33 cellular contexts compared by ENCODE assay signal in genomic region chr5:73480500-73480899, GRCh38. TPM values are rescaled to one million over a fixed set of nuclear protein-coding genes. Genes with fewer than 3 reads are reported as not detected.
"Had no signal": no experiment of that assay in that cellular context is flagged by ENCODE, and none has a peak within 500 bp of the region (broad histone marks: within the 10 kb centered on the region; RNA-seq: fewer than 3 reads in every experiment).

No MANE protein-coding gene starts in this region.

- FAIRE-seq: colon, endometrium had no signal

- H3K9me3 ChIP-seq: adrenal gland, body of pancreas, esophagus squamous epithelium, gastroesophageal sphincter, heart right ventricle had no signal

- H3K4me3 ChIP-seq: adrenal gland, body of pancreas, esophagus squamous epithelium, gastroesophageal sphincter, heart right ventricle had no signal

- H3K36me3 ChIP-seq: adrenal gland, esophagus squamous epithelium, gastroesophageal sphincter, heart right ventricle, WERI-Rb-1 had no signal

- H3K27me3 ChIP-seq: adrenal gland, body of pancreas, gastroesophageal sphincter had no signal

- H3K4me3 Mint-ChIP-seq: activated B cell treated with CpG ODN at 0.5 μM for 24 hours; activated CD8-positive, alpha-beta T cell treated with anti-CD3 and anti-CD28 coated beads for 36 hours; activated naive CD4-positive, alpha-beta T cell treated with anti-CD3 and anti-CD28 coated beads for 36 hours; activated naive CD4-positive, alpha-beta T cell treated with anti-CD3 and anti-CD28 coated beads, Interleukin-2, amount 50 U/mL, for 24 hours; activated naive CD8-positive, alpha-beta T cell treated with anti-CD3 and anti-CD28 coated beads for 36 hours; activated naive CD8-positive, alpha-beta T cell treated with anti-CD3 and anti-CD28 coated beads, Interleukin-2, amount 50 U/mL, for 24 hours; activated T-helper 1 cell treated with anti-CD3 and anti-CD28 coated beads, Interleukin-12 subunit alpha, Interleukin-12 subunit beta, Interleukin-2, Interleukin-4 antibody, amounts not matched to agents 30 ng/mL and 10 ng/mL and 1 ng/mL, durations not matched to agents 14 hours and 24 hours and 36 hours; T-helper 17 cell; T-helper 2 cell treated with Interferon-gamma antibody and Interleukin-4, amounts not matched to agents 5 μg/mL and 100 μg/mL, for 36 hours had no signal

- H3K36me3 Mint-ChIP-seq: activated naive CD4-positive, alpha-beta T cell treated with anti-CD3 and anti-CD28 coated beads, Interleukin-2, amount 50 U/mL, for 24 hours; activated naive CD8-positive, alpha-beta T cell treated with anti-CD3 and anti-CD28 coated beads for 36 hours had no signal

- H3K4me1 ChIP-seq: adrenal gland, body of pancreas, esophagus squamous epithelium, gastroesophageal sphincter, heart right ventricle had no signal

- H3K9me3 Mint-ChIP-seq: activated B cell treated with CpG ODN at 0.5 μM for 24 hours; activated CD8-positive, alpha-beta T cell treated with anti-CD3 and anti-CD28 coated beads for 36 hours; activated naive CD4-positive, alpha-beta T cell treated with anti-CD3 and anti-CD28 coated beads for 36 hours; activated naive CD4-positive, alpha-beta T cell treated with anti-CD3 and anti-CD28 coated beads, Interleukin-2, amount 50 U/mL, for 24 hours; activated naive CD8-positive, alpha-beta T cell treated with anti-CD3 and anti-CD28 coated beads for 36 hours; activated naive CD8-positive, alpha-beta T cell treated with anti-CD3 and anti-CD28 coated beads, Interleukin-2, amount 50 U/mL, for 24 hours; activated T-helper 1 cell treated with anti-CD3 and anti-CD28 coated beads, Interleukin-12 subunit alpha, Interleukin-12 subunit beta, Interleukin-2, Interleukin-4 antibody, amounts not matched to agents 30 ng/mL and 10 ng/mL and 1 ng/mL, durations not matched to agents 14 hours and 24 hours and 36 hours; activated T-helper 2 cell treated with anti-CD3 and anti-CD28 coated beads, Interferon-gamma antibody, Interleukin-2, Interleukin-4, amounts not matched to agents 10 μg/mL and 5 μg/mL and 100 μg/mL, durations not matched to agents 14 hours and 24 hours and 36 hours; T-helper 2 cell treated with Interferon-gamma antibody and Interleukin-4, amounts not matched to agents 5 μg/mL and 100 μg/mL, for 36 hours had no signal

- DNase-seq: activated B cell treated with CpG ODN at 0.5 μM for 24 hours; activated CD4-positive, alpha-beta T cell treated with anti-CD3 and anti-CD28 coated beads for 48 hours; activated CD4-positive, alpha-beta T cell treated with anti-CD3 and anti-CD28 coated beads, Interleukin-2, amount 50 U/mL, for 1 hour; activated CD4-positive, alpha-beta T cell treated with anti-CD3 and anti-CD28 coated beads, Interleukin-2, amount 50 U/mL, for 48 hours; activated CD8-positive, alpha-beta memory T cell treated with anti-CD3 and anti-CD28 coated beads for 24 hours; activated CD8-positive, alpha-beta T cell treated with anti-CD3 and anti-CD28 coated beads for 36 hours; activated effector memory CD4-positive, alpha-beta T cell treated with anti-CD3 and anti-CD28 coated beads, Interleukin-2, amount 50 U/mL, for 16 hours; activated naive CD4-positive, alpha-beta T cell treated with anti-CD3 and anti-CD28 coated beads for 36 hours; activated naive CD8-positive, alpha-beta T cell treated with anti-CD3 and anti-CD28 coated beads for 36 hours; activated naive CD8-positive, alpha-beta T cell treated with anti-CD3 and anti-CD28 coated beads, Interleukin-2, amount 50 U/mL, for 24 hours; activated T-cell treated with anti-CD3 and anti-CD28 coated beads, Interleukin-2, amount 50 U/mL, for 48 hours; adrenal gland; amygdala; aorta; body of pancreas; caudate nucleus; cortex of kidney; effector CD8-positive, alpha-beta T cell; esophagus squamous epithelium; foreskin melanocyte; heart right ventricle; T-helper 17 cell; T1000; WERI-Rb-1 had no signal

- H3K4me1 Mint-ChIP-seq: activated B cell treated with CpG ODN at 0.5 μM for 24 hours; activated naive CD4-positive, alpha-beta T cell treated with anti-CD3 and anti-CD28 coated beads, Interleukin-2, amount 50 U/mL, for 24 hours; activated naive CD8-positive, alpha-beta T cell treated with anti-CD3 and anti-CD28 coated beads for 36 hours; activated naive CD8-positive, alpha-beta T cell treated with anti-CD3 and anti-CD28 coated beads, Interleukin-2, amount 50 U/mL, for 24 hours; T-helper 17 cell had no signal

- H3K27ac ChIP-seq: adrenal gland, body of pancreas, epithelial cell of prostate, esophagus squamous epithelium, gastroesophageal sphincter, heart right ventricle, WERI-Rb-1 had no signal

- ATAC-seq: activated CD4-positive, CD25-positive, alpha-beta regulatory T cell treated with anti-CD3 and anti-CD28 coated beads, Interleukin-2, amount 50 U/mL, for 24 hours; activated CD8-positive, alpha-beta T cell treated with anti-CD3 and anti-CD28 coated beads for 36 hours; activated naive CD8-positive, alpha-beta T cell treated with anti-CD3 and anti-CD28 coated beads, Interleukin-2, amount 50 U/mL, for 24 hours; body of pancreas; gastroesophageal sphincter; heart right ventricle; T-helper 17 cell had no signal

- H3K27ac Mint-ChIP-seq: activated B cell treated with CpG ODN at 0.5 μM for 24 hours; activated CD8-positive, alpha-beta T cell treated with anti-CD3 and anti-CD28 coated beads for 36 hours; activated naive CD4-positive, alpha-beta T cell treated with anti-CD3 and anti-CD28 coated beads for 36 hours; activated naive CD4-positive, alpha-beta T cell treated with anti-CD3 and anti-CD28 coated beads, Interleukin-2, amount 50 U/mL, for 24 hours; activated naive CD8-positive, alpha-beta T cell treated with anti-CD3 and anti-CD28 coated beads for 36 hours; activated naive CD8-positive, alpha-beta T cell treated with anti-CD3 and anti-CD28 coated beads, Interleukin-2, amount 50 U/mL, for 24 hours; activated T-helper 1 cell treated with anti-CD3 and anti-CD28 coated beads, Interleukin-12 subunit alpha, Interleukin-12 subunit beta, Interleukin-2, Interleukin-4 antibody, amounts not matched to agents 30 ng/mL and 10 ng/mL and 1 ng/mL, durations not matched to agents 14 hours and 24 hours and 36 hours; activated T-helper 2 cell treated with anti-CD3 and anti-CD28 coated beads, Interferon-gamma antibody, Interleukin-2, Interleukin-4, amounts not matched to agents 10 μg/mL and 5 μg/mL and 100 μg/mL, durations not matched to agents 14 hours and 24 hours and 36 hours; T-helper 17 cell; T-helper 2 cell treated with Interferon-gamma antibody and Interleukin-4, amounts not matched to agents 5 μg/mL and 100 μg/mL, for 36 hours had no signal

RNA-seq across cellular contexts. Expression of gene FOXD1, which starts 31.9 kb away (rescaled TPM):
- total RNA-seq: body of pancreas, T-helper 17 cell had no signal
